ENCODE assay signal across 19 cellular contexts in genomic region chr20:39036851-39037250, GRCh38.
"Had no signal": no experiment of that assay in that cellular context is flagged by ENCODE, and none has a peak within 500 bp of the region (broad histone marks: within the 10 kb centered on the region; RNA-seq: fewer than 3 reads in every experiment).

No MANE protein-coding gene starts in this region.

- H3K27ac Mint-ChIP-seq: activated naive CD8-positive, alpha-beta T cell treated with anti-CD3 and anti-CD28 coated beads, Interleukin-2, amount 50 U/mL, for 24 hours; activated T-cell treated with anti-CD3 and anti-CD28 coated beads, Interleukin-2, amount 50 U/mL, for 72 hours; immature natural killer cell; natural killer cell had no signal

- H3K27ac ChIP-seq: psoas muscle had no signal

- FAIRE-seq: urothelium cell line had no signal

- ATAC-seq: activated naive CD8-positive, alpha-beta T cell treated with anti-CD3 and anti-CD28 coated beads, Interleukin-2, amount 50 U/mL, for 24 hours; activated T-cell treated with anti-CD3 and anti-CD28 coated beads, Interleukin-2, amount 50 U/mL, for 72 hours; left colon; natural killer cell; psoas muscle; sciatic nerve had no signal

- H3K9me3 ChIP-seq: psoas muscle had no signal

- H3K4me3 ChIP-seq: coronary artery, lung, psoas muscle had no signal

- DNase-seq: activated CD4-positive, alpha-beta T cell treated with anti-CD3 and anti-CD28 coated beads for 1 hour; activated CD4-positive, alpha-beta T cell treated with anti-CD3 and anti-CD28 coated beads, Interleukin-2, amount 50 U/mL, for 48 hours; activated gamma-delta T cell treated with Interleukin-2 at 50 U/mL for 16 hours; activated naive CD8-positive, alpha-beta T cell treated with anti-CD3 and anti-CD28 coated beads, Interleukin-2, amount 50 U/mL, for 24 hours; activated T-cell treated with anti-CD3 and anti-CD28 coated beads, Interleukin-2, amount 50 U/mL, for 72 hours; central memory CD4-positive, alpha-beta T cell; effector CD4-positive, alpha-beta T cell; glutamatergic neuron; immature natural killer cell; left colon; natural killer cell; nucleus accumbens; psoas muscle; stimulated activated CD4-positive, alpha-beta T cell treated with anti-CD3 and anti-CD28 coated beads, Interleukin-2, amount 100 ng/mL, for 24 hours; stimulated activated naive CD4-positive, alpha-beta T cell had no signal

- H3K27me3 Mint-ChIP-seq: activated naive CD8-positive, alpha-beta T cell treated with anti-CD3 and anti-CD28 coated beads, Interleukin-2, amount 50 U/mL, for 24 hours had no signal

- H3K4me1 Mint-ChIP-seq: activated naive CD8-positive, alpha-beta T cell treated with anti-CD3 and anti-CD28 coated beads, Interleukin-2, amount 50 U/mL, for 24 hours; immature natural killer cell; natural killer cell had no signal

- H3K9me3 Mint-ChIP-seq: activated naive CD8-positive, alpha-beta T cell treated with anti-CD3 and anti-CD28 coated beads, Interleukin-2, amount 50 U/mL, for 24 hours; activated T-cell treated with anti-CD3 and anti-CD28 coated beads, Interleukin-2, amount 50 U/mL, for 72 hours; immature natural killer cell; natural killer cell had no signal

- H3K4me3 Mint-ChIP-seq: activated naive CD8-positive, alpha-beta T cell treated with anti-CD3 and anti-CD28 coated beads, Interleukin-2, amount 50 U/mL, for 24 hours; activated T-cell treated with anti-CD3 and anti-CD28 coated beads, Interleukin-2, amount 50 U/mL, for 72 hours; immature natural killer cell; natural killer cell had no signal

- H3K4me1 ChIP-seq: psoas muscle had no signal
